Comparison of ENCODE assay signal across 8 cellular contexts in genomic region chr12:4579305-4580097, GRCh38. TPM values are rescaled to one million over a fixed set of nuclear protein-coding genes. Genes with fewer than 3 reads are reported as not detected.
A peak's percentile ranks its signal among the peaks of the same experiment; 100 is the strongest.
DNase-seq lines count a peak whose midpoint lies in the region; ATAC-seq and TF ChIP-seq lines count a peak whose summit lies in the region.

No MANE protein-coding gene starts in this region.

- peak; percentile 20 for TF ChIP-seq CTCF in GM20000 (IDR thresholded peaks at IDR 0.05; ENCODE audit: extremely low read depth, missing control alignments)

- no peak for ATAC-seq in HG03565 (IDR thresholded peaks at IDR 0.05; ENCODE audit: unreplicated experiment)

- DNase-seq in Ammon's horn (ENCODE audit: low spot score) = peak; percentile 43
- DNase-seq in GM20000 (ENCODE audit: low spot score) = peak; percentile 44
- peak; percentile 37 for DNase-seq in RPMI7951 (ENCODE audit: low read depth)
- DNase-seq in germinal center (ENCODE audit: low spot score) = peak; percentile 20
- no peak for DNase-seq in NCI-H446 (lab: John Stamatoyannopoulos, UW)
- DNase-seq in GM03348 (ENCODE audit: low spot score) = no peak
- no peak for DNase-seq in A172 (ENCODE audit: low spot score)

RNA-seq across cellular contexts. Expression of gene DYRK4, which starts 17.5 kb away (rescaled TPM):
- 50.6 and 54.5 TPM in 2 replicates for total RNA-seq in RPMI7951 (2014; rRNA removed; shearing (Covaris generic))
- total RNA-seq in A172 (2014; rRNA removed; shearing (Covaris generic)) = 17.6 and 46.3 TPM in 2 replicates

RNA-seq across cellular contexts. Expression of gene RAD51AP1, which starts 40.8 kb away (rescaled TPM):
- 55.1 and 64.6 TPM in 2 replicates for total RNA-seq in RPMI7951 (2014; rRNA removed; shearing (Covaris generic))
- total RNA-seq in A172 (2014; rRNA removed; shearing (Covaris generic)) = 41.5 and 46.8 TPM in 2 replicates

Comparison
In these comparisons a context has a peak if more than half of its experiments do, and no peak if none do; other contexts are left out.
1. DNase-seq: peak in Ammon's horn (single experiment), GM20000 (single experiment), RPMI7951 (single experiment) and germinal center (single experiment); none in NCI-H446 (0 of 2), GM03348 (single experiment) and A172 (single experiment).